25 cellular contexts compared by ENCODE assay signal in the genomic region with DNA sequence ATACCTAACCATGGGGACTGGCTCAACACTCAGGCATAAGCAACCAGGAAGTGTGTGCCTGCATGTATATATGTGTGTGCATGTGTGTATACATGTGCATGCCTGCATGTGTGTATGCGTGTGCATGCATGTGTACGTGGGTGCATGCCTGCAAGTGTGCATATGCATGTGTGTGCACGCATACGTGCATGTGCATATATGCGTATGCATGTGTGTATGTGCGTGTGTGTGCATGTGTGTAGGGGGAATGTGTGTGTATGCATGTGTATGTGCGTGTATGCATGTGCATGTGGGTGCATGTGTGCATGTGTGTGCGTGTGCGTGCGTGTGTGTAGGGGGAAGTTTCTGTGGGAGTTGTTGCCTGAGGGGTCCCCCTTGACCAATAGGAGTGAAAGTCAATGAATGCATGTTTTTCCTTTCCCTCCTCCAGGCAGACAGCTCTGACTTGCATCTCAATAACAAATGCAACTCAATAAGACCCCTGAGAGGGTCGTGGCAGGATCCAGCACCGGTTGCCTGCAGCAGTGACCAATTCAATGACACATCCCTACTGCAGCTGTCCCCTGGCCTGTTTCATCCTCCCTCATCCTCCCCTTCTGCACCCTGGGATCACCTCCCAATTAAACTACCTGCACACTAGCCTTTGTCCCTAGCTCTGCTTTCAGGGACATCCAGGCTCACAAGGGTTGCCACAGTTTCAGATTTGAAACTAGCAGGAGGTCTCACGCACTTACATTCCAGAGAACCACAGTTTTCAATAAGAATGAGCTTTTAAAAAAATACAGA. TPM values are rescaled to one million over a fixed set of nuclear protein-coding genes. Genes with fewer than 3 reads are reported as not detected.
"Had no signal": no experiment of that assay in that cellular context is flagged by ENCODE, and none has a peak within 500 bp of the region (broad histone marks: within the 10 kb centered on the region; RNA-seq: fewer than 3 reads in every experiment).

No MANE protein-coding gene starts in this region.

- H3K27ac ChIP-seq: body of pancreas, esophagus squamous epithelium, gastroesophageal sphincter, lower lobe of right lung, sigmoid colon, upper lobe of right lung, VCaP had no signal

- H3K9me3 ChIP-seq: body of pancreas, esophagus squamous epithelium, gastroesophageal sphincter, lower lobe of right lung, sigmoid colon, upper lobe of right lung had no signal

- H3K4me3 Mint-ChIP-seq: activated CD4-positive, alpha-beta T cell treated with anti-CD3 and anti-CD28 coated beads, Interleukin-2, amount 10 ng/mL, durations not matched to agents 7 days and 5 days; activated CD8-positive, alpha-beta memory T cell treated with anti-CD3 and anti-CD28 coated beads, Interleukin-2, amount 10 ng/mL, durations not matched to agents 7 days and 5 days; activated CD8-positive, alpha-beta T cell treated with anti-CD3 and anti-CD28 coated beads for 36 hours; immature natural killer cell; naive B cell; neural crest cell had no signal

- ATAC-seq: activated CD8-positive, alpha-beta memory T cell treated with anti-CD3 and anti-CD28 coated beads, Interleukin-2, amount 10 ng/mL, durations not matched to agents 7 days and 5 days; activated CD8-positive, alpha-beta T cell treated with anti-CD3 and anti-CD28 coated beads for 36 hours; body of pancreas; gastroesophageal sphincter; left lobe of liver; lower lobe of right lung; stimulated activated naive CD8-positive, alpha-beta T cell treated with anti-CD3 and anti-CD28 coated beads, Interleukin-15, Interleukin-2, amounts not matched to agents 100 U/mL and 50 U/mL, for 24 hours; upper lobe of right lung had no signal

- H3K27me3 Mint-ChIP-seq: activated CD4-positive, alpha-beta T cell treated with anti-CD3 and anti-CD28 coated beads, Interleukin-2, amount 10 ng/mL, durations not matched to agents 7 days and 5 days; activated CD8-positive, alpha-beta memory T cell treated with anti-CD3 and anti-CD28 coated beads, Interleukin-2, amount 10 ng/mL, durations not matched to agents 7 days and 5 days had no signal

- H3K4me1 Mint-ChIP-seq: activated CD4-positive, alpha-beta T cell treated with anti-CD3 and anti-CD28 coated beads, Interleukin-2, amount 10 ng/mL, durations not matched to agents 7 days and 5 days; activated CD8-positive, alpha-beta memory T cell treated with anti-CD3 and anti-CD28 coated beads, Interleukin-2, amount 10 ng/mL, durations not matched to agents 7 days and 5 days; immature natural killer cell; neural crest cell had no signal

- FAIRE-seq: endothelial cell of umbilical vein had no signal

- H3K27ac Mint-ChIP-seq: activated CD4-positive, alpha-beta T cell treated with anti-CD3 and anti-CD28 coated beads, Interleukin-2, amount 10 ng/mL, durations not matched to agents 7 days and 5 days; activated CD8-positive, alpha-beta memory T cell treated with anti-CD3 and anti-CD28 coated beads, Interleukin-2, amount 10 ng/mL, durations not matched to agents 7 days and 5 days; activated CD8-positive, alpha-beta T cell treated with anti-CD3 and anti-CD28 coated beads for 36 hours; immature natural killer cell; naive B cell had no signal

- H3K4me3 ChIP-seq: body of pancreas, esophagus squamous epithelium, gastroesophageal sphincter, lower lobe of right lung, sigmoid colon, upper lobe of right lung had no signal

- DNase-seq: activated CD4-positive, alpha-beta T cell treated with anti-CD3 and anti-CD28 coated beads, Interleukin-2, amount 10 ng/mL, durations not matched to agents 7 days and 5 days; activated CD4-positive, CD25-positive, alpha-beta regulatory T cell treated with anti-CD3 and anti-CD28 coated beads, Interleukin-2, amount 50 U/mL, for 72 hours; activated CD8-positive, alpha-beta memory T cell treated with anti-CD3 and anti-CD28 coated beads, Interleukin-2, amount 10 ng/mL, durations not matched to agents 7 days and 5 days; activated CD8-positive, alpha-beta T cell treated with anti-CD3 and anti-CD28 coated beads for 36 hours; activated effector memory CD4-positive, alpha-beta T cell treated with anti-CD3 and anti-CD28 coated beads, Interleukin-2, amount 50 U/mL, for 16 hours; activated naive CD4-positive, alpha-beta T cell treated with anti-CD3 and anti-CD28 coated beads, Interleukin-2, amount 50 U/mL, for 16 hours; activated T-cell treated with anti-CD3 and anti-CD28 coated beads for 4 hours; anterior cingulate cortex; body of pancreas; effector memory CD4-positive, alpha-beta T cell; esophagus squamous epithelium; head of caudate nucleus; hypothalamus; immature natural killer cell; lower lobe of right lung; naive B cell; sigmoid colon; stimulated activated CD4-positive, alpha-beta T cell treated with anti-CD3 and anti-CD28 coated beads, Interleukin-4, amount 100 ng/mL, for 1 hour; stimulated activated naive CD8-positive, alpha-beta T cell treated with anti-CD3 and anti-CD28 coated beads, Interleukin-15, Interleukin-2, amounts not matched to agents 100 U/mL and 50 U/mL, for 24 hours; upper lobe of right lung had no signal

- H3K27me3 ChIP-seq: body of pancreas, esophagus squamous epithelium, gastroesophageal sphincter, sigmoid colon, upper lobe of right lung had no signal

- H3K4me1 ChIP-seq: body of pancreas, esophagus squamous epithelium, gastroesophageal sphincter, lower lobe of right lung, sigmoid colon, upper lobe of right lung had no signal

- H3K36me3 Mint-ChIP-seq: naive B cell had no signal

- H3K36me3 ChIP-seq: esophagus squamous epithelium, gastroesophageal sphincter, lower lobe of right lung, sigmoid colon, upper lobe of right lung had no signal

RNA-seq across cellular contexts. Expression of a gene that starts 27.0 kb away (rescaled TPM):
- polyA plus RNA-seq: immature natural killer cell had no signal
